9 cellular contexts compared by ENCODE assay signal in genomic region chr4:175560628-175561027, GRCh38.
A peak's percentile ranks its signal among the peaks of the same experiment; 100 is the strongest.
DNase-seq lines count a peak whose midpoint lies in the region; ATAC-seq and TF ChIP-seq lines count a peak whose summit lies in the region.
"Had no signal": no experiment of that assay in that cellular context is flagged by ENCODE, and none has a peak within 500 bp of the region (broad histone marks: within the 10 kb centered on the region; RNA-seq: fewer than 3 reads in every experiment).

No MANE protein-coding gene starts in this region.

- H3K9ac ChIP-seq in IMR-90 (ENCODE audit: low read depth, low read length), result no peak overlapping the region

- H3K27ac Mint-ChIP-seq in CD8-positive, alpha-beta memory T cell, result no peak overlapping the region

- H3K36me3 ChIP-seq in IMR-90 (ENCODE audit: control insufficient read depth, insufficient read depth, low read length), result no peaks in the 10 kb centered on the region
- no peaks in the 10 kb centered on the region for H3K36me3 ChIP-seq in CD8-positive, alpha-beta memory T cell (ENCODE audit: insufficient read depth, low read length)

- no peaks in the 10 kb centered on the region for H3K9me3 ChIP-seq in IMR-90 (ENCODE audit: control insufficient read depth, insufficient read depth, low read length)
- H3K9me3 ChIP-seq in CD8-positive, alpha-beta memory T cell (ENCODE audit: low read length), result no peaks in the 10 kb centered on the region

- no peak overlapping the region for H4K8ac ChIP-seq in IMR-90 (ENCODE audit: low read depth in 2 of 2, low read length in 2 of 2)

- dilution Hi-C loops in IMR-90 (cut with HindIII; ENCODE audit: low sequenced_read_pairs, unreplicated experiment), result no loop called here

- H3K4me1 Mint-ChIP-seq in CD8-positive, alpha-beta memory T cell, result no peaks in the 10 kb centered on the region

- no peak overlapping the region for H3K14ac ChIP-seq in IMR-90 (replicated peaks; ENCODE audit: low read depth, low read length)

- no peaks in the 10 kb centered on the region for H3K9me1 ChIP-seq in IMR-90 (ENCODE audit: insufficient read depth, low read length)

- H2BK15ac ChIP-seq in IMR-90 (ENCODE audit: low read depth, low read length), result no peak overlapping the region

- H3K4me3 ChIP-seq in AG10803 (ENCODE audit: low read length) (no peak overlapping the region), IMR-90 (ENCODE audit: insufficient read depth, low read depth, low read length) (no peak overlapping the region)
- H3K4me3 ChIP-seq in CD8-positive, alpha-beta memory T cell (ENCODE audit: low read length), result no peak overlapping the region

- BruUV-seq in IMR-90 (replicated peaks; lab: Mats Ljungman, UMichigan), result no TSS peak

- H3K4me2 ChIP-seq in IMR-90 (ENCODE audit: low read depth, low read length), result no peak overlapping the region

- no CpG with 5 or more reads among the region's 1 CpG for WGBS in IMR-90 (ENCODE audit: extremely low coverage in 2 of 2, insufficient read length in 1 of 2), 2 experiments

- no peak overlapping the region for H3K4ac ChIP-seq in IMR-90 (ENCODE audit: low read depth, low read length)

- H3K27me3 Mint-ChIP-seq in CD8-positive, alpha-beta memory T cell, result peaks cover 0 to 2% of the 10 kb centered on the region in 2 donors

- no peaks in the 10 kb centered on the region for H4K20me1 ChIP-seq in IMR-90 (ENCODE audit: insufficient read depth, low read length)

- no peak overlapping the region for H2AK9ac ChIP-seq in IMR-90 (replicated peaks; ENCODE audit: low read depth, low read length, poor library complexity)

- ATAC-seq in IMR-90 (ENCODE audit: low read depth) (no peak; the same call in 1 of the 2 replicates), GM21717 (IDR thresholded peaks at IDR 0.05; ENCODE audit: unreplicated experiment) (no peak)

- no peak overlapping the region for H2BK5ac ChIP-seq in IMR-90 (ENCODE audit: low read depth, low read length, poor library complexity, severe bottlenecking)

- H3K27me3 ChIP-seq in IMR-90 (ENCODE audit: control insufficient read depth, insufficient read depth, low read length), result no peaks in the 10 kb centered on the region
- no peaks in the 10 kb centered on the region for H3K27me3 ChIP-seq in CD8-positive, alpha-beta memory T cell (ENCODE audit: insufficient read depth, low read length, poor library complexity, severe bottlenecking)

- H4K5ac ChIP-seq in IMR-90 (ENCODE audit: low read depth, low read length), result no peak overlapping the region

- H2AK5ac ChIP-seq in IMR-90 (ENCODE audit: low read depth, low read length), result no peak overlapping the region

- intact Hi-C loops in IMR-90 (cut with micrococcal nuclease), result no loop called here

- no peaks in the 10 kb centered on the region for H3K79me1 ChIP-seq in IMR-90 (ENCODE audit: low read depth in 1 of 2, low read length in 2 of 2)

- no peak overlapping the region for H3K4me3 Mint-ChIP-seq in CD8-positive, alpha-beta memory T cell

- H3K9me3 Mint-ChIP-seq in CD8-positive, alpha-beta memory T cell, result peaks cover 0 to 10% (median 4%) of the 10 kb centered on the region in 5 donors

- no peak overlapping the region for H4K91ac ChIP-seq in IMR-90 (ENCODE audit: insufficient read depth, low read depth, low read length)

- H3K4me1 ChIP-seq in IMR-90 (ENCODE audit: control insufficient read depth, insufficient read depth, low read length), result no peaks in the 10 kb centered on the region
- H3K4me1 ChIP-seq in CD8-positive, alpha-beta memory T cell (ENCODE audit: insufficient read depth, low read length), result no peaks in the 10 kb centered on the region

- TF ChIP-seq CTCF in AG10803 (conservative IDR thresholded peaks at IDR 0.05; ENCODE audit: low read length), result no peak; the same call in 1 of the 2 replicates
- TF ChIP-seq CTCF in IMR-90 (conservative IDR thresholded peaks at IDR 0.05; ENCODE audit: low read depth, low read length), result 0 out of 2 replicates have a peak, but pooled peaks have one; percentile 25

- no peak overlapping the region for H2AFZ ChIP-seq in IMR-90 (replicated peaks; ENCODE audit: low read length, poor library complexity)

- H3K27ac ChIP-seq in IMR-90 (ENCODE audit: insufficient read depth, low read length), result no peak overlapping the region
- no peak overlapping the region for H3K27ac ChIP-seq in CD8-positive, alpha-beta memory T cell (ENCODE audit: low read depth, low read length)

- in situ Hi-C loops in IMR-90 (cut with MboI; ENCODE audit: low sequenced_read_pairs), result loop anchor here (25.0 kb wide), 1 partner anchor 777 kb away; no protein-coding TSS in a partner anchor

- H2BK20ac ChIP-seq in IMR-90 (ENCODE audit: low read depth, low read length), result no peak overlapping the region

- no peak overlapping the region for H2BK120ac ChIP-seq in IMR-90 (ENCODE audit: low read depth, low read length)

- peak; percentile 24; the same call in 1 of the 2 replicates for TF ChIP-seq RAD21 in IMR-90 (IDR thresholded peaks at IDR 0.05; ENCODE audit: low read length)

- no peak for TF ChIP-seq POLR2A in IMR-90 (IDR thresholded peaks at IDR 0.05; ENCODE audit: low read depth, low read length)

- no peak overlapping the region for H3K56ac ChIP-seq in IMR-90 (ENCODE audit: extremely low read depth, insufficient read depth, low read length)

- H3K36me3 Mint-ChIP-seq in CD8-positive, alpha-beta memory T cell, result no peaks in the 10 kb centered on the region

- CTCF ChIA-PET in IMR-90 (lab: Yijun Ruan, JAX), result no interaction called here
- CTCF ChIA-PET in CD8-positive, alpha-beta memory T cell (lab: Charles Lee), result no interaction called here

- H3K23ac ChIP-seq in IMR-90 (ENCODE audit: low read depth, low read length), result no peak overlapping the region

- peak; percentile 18 for DNase-seq in AG10803 (ENCODE audit: low read depth)
- peak; percentile 5 for DNase-seq in IMR-90
- DNase-seq in SHP77 treated with DMSO at 0.1 percent for 48 hours (lab: John Stamatoyannopoulos, UW), result peak; percentile 2
- DNase-seq in hepatic stellate cell (ENCODE audit: low spot score), result peak; percentile 6
- no peak for DNase-seq in retina
- DNase-seq in CD8-positive, alpha-beta memory T cell, result no peak
- no peak for DNase-seq in activated T-cell treated with anti-CD3 and anti-CD28 coated beads, Interleukin-2, amount 50 U/mL, for 48 hours
- DNase-seq: left cardiac atrium had no signal

- no peak overlapping the region for H3K18ac ChIP-seq in IMR-90 (ENCODE audit: low read depth, low read length)

- POLR2A ChIA-PET in IMR-90 (lab: Charles Lee; ENCODE audit: unreplicated experiment), result no interaction called here
- POLR2A ChIA-PET in CD8-positive, alpha-beta memory T cell (lab: Charles Lee), result no interaction called here

TF ChIP-seq in IMR-90, 13 proteins besides CTCF, POLR2A, EP300 and RAD21:
- TF ChIP-seq CEBPB (IDR thresholded peaks at IDR 0.05; ENCODE audit: low read depth, low read length), result no peak
- no peak for TF ChIP-seq RFX5 (IDR thresholded peaks at IDR 0.05; ENCODE audit: low read depth, low read length)
- no peak for TF ChIP-seq FOS (IDR thresholded peaks at IDR 0.05; ENCODE audit: low read depth, low read length)
- TF ChIP-seq CHD1 (IDR thresholded peaks at IDR 0.05; ENCODE audit: low read depth, low read length), result no peak
- no peak for TF ChIP-seq USF2 (IDR thresholded peaks at IDR 0.05; ENCODE audit: low read depth, low read length)
- TF ChIP-seq ELK1 (IDR thresholded peaks at IDR 0.05; ENCODE audit: borderline replicate concordance, low read depth, low read length), result no peak
- no peak for TF ChIP-seq MAFK (IDR thresholded peaks at IDR 0.05; ENCODE audit: low read depth, low read length)
- no peak for TF ChIP-seq MAZ (IDR thresholded peaks at IDR 0.05; ENCODE audit: borderline replicate concordance, low read depth, low read length)
- no peak for TF ChIP-seq NFE2L2 (IDR thresholded peaks at IDR 0.05; ENCODE audit: low read depth, low read length)
- no peak for TF ChIP-seq RCOR1 (IDR thresholded peaks at IDR 0.05; ENCODE audit: insufficient replicate concordance, low read length)
- TF ChIP-seq BHLHE40 (IDR thresholded peaks at IDR 0.05; ENCODE audit: low read depth, low read length), result no peak
- TF ChIP-seq MXI1 (IDR thresholded peaks at IDR 0.05; ENCODE audit: borderline replicate concordance, low read depth, low read length), result no peak
- no peak for TF ChIP-seq SMC3 (IDR thresholded peaks at IDR 0.05; ENCODE audit: low read depth, low read length)

Comparison
In these comparisons a context has a peak if more than half of its experiments do, and no peak if none do; other contexts are left out.
1. DNase-seq: peak in AG10803 (single experiment), IMR-90 (single experiment), SHP77 treated with DMSO at 0.1 percent for 48 hours (single experiment) and hepatic stellate cell (single experiment); none in retina (single experiment), CD8-positive, alpha-beta memory T cell (0 of 5) and activated T-cell treated with anti-CD3 and anti-CD28 coated beads, Interleukin-2, amount 50 U/mL, for 48 hours (0 of 2).